In genomic region chr1:43237131-43237530, GRCh38 we compare ENCODE assay signal across 22 cellular contexts. TPM values are rescaled to one million over a fixed set of nuclear protein-coding genes. Genes with fewer than 3 reads are reported as not detected.
"Had no signal": no experiment of that assay in that cellular context is flagged by ENCODE, and none has a peak within 500 bp of the region (broad histone marks: within the 10 kb centered on the region; RNA-seq: fewer than 3 reads in every experiment).

No MANE protein-coding gene starts in this region.

- H3K36me3 Mint-ChIP-seq: activated naive CD4-positive, alpha-beta T cell treated with anti-CD3 and anti-CD28 coated beads, Interleukin-2, amount 50 U/mL, for 24 hours; mesothelial cell of epicardium had no signal

- H3K9me3 ChIP-seq: body of pancreas, esophagus squamous epithelium, prostate gland, testis, uterus had no signal

- H3K27me3 Mint-ChIP-seq: activated naive CD4-positive, alpha-beta T cell treated with anti-CD3 and anti-CD28 coated beads, Interleukin-2, amount 50 U/mL, for 24 hours; activated T-cell treated with anti-CD3 and anti-CD28 coated beads, Interleukin-2, amount 50 U/mL, for 24 hours; stimulated activated naive CD8-positive, alpha-beta T cell treated with anti-CD3 and anti-CD28 coated beads, Interleukin-15, Interleukin-2, amounts not matched to agents 100 ng/mL and 50 ng/mL, for 24 hours had no signal

- ATAC-seq: body of pancreas, sciatic nerve had no signal

- H3K4me1 Mint-ChIP-seq: activated naive CD4-positive, alpha-beta T cell treated with anti-CD3 and anti-CD28 coated beads, Interleukin-2, amount 50 U/mL, for 24 hours had no signal

- H3K4me3 ChIP-seq: body of pancreas, esophagus squamous epithelium, prostate gland, testis, uterus had no signal

- H3K4me1 ChIP-seq: uterus had no signal

- H3K36me3 ChIP-seq: esophagus squamous epithelium, prostate gland, uterus had no signal

- H3K27me3 ChIP-seq: body of pancreas, esophagus squamous epithelium, testis, uterus had no signal

- H3K27ac Mint-ChIP-seq: activated naive CD4-positive, alpha-beta T cell treated with anti-CD3 and anti-CD28 coated beads, Interleukin-2, amount 50 U/mL, for 24 hours; activated T-cell treated with anti-CD3 and anti-CD28 coated beads, Interleukin-2, amount 50 U/mL, for 24 hours; mesothelial cell of epicardium; nephron progenitor cell; stimulated activated naive CD8-positive, alpha-beta T cell treated with anti-CD3 and anti-CD28 coated beads, Interleukin-15, Interleukin-2, amounts not matched to agents 100 ng/mL and 50 ng/mL, for 24 hours had no signal

- DNase-seq: activated CD4-positive, alpha-beta T cell treated with anti-CD3 and anti-CD28 coated beads, Interleukin-2, amount 50 U/mL, for 48 hours; activated effector memory CD4-positive, alpha-beta T cell treated with Interleukin-2 at 50 U/mL for 16 hours; activated T-cell treated with anti-CD3 and anti-CD28 coated beads, Interleukin-2, amount 50 U/mL, for 24 hours; amniotic stem cell; body of pancreas; effector CD8-positive, alpha-beta T cell; esophagus squamous epithelium; hypothalamus; kidney; nephron progenitor cell; occipital lobe; testis; uterus had no signal

- H3K4me3 Mint-ChIP-seq: activated naive CD4-positive, alpha-beta T cell treated with anti-CD3 and anti-CD28 coated beads, Interleukin-2, amount 50 U/mL, for 24 hours; activated T-cell treated with anti-CD3 and anti-CD28 coated beads, Interleukin-2, amount 50 U/mL, for 24 hours; mesothelial cell of epicardium; nephron progenitor cell; stimulated activated naive CD8-positive, alpha-beta T cell treated with anti-CD3 and anti-CD28 coated beads, Interleukin-15, Interleukin-2, amounts not matched to agents 100 ng/mL and 50 ng/mL, for 24 hours had no signal

- H3K9me3 Mint-ChIP-seq: activated T-cell treated with anti-CD3 and anti-CD28 coated beads, Interleukin-2, amount 50 U/mL, for 24 hours; nephron progenitor cell had no signal

- H3K27ac ChIP-seq: body of pancreas, esophagus squamous epithelium, testis, uterus had no signal

RNA-seq across cellular contexts. Expression of gene TMEM125, which starts 32.7 kb away (rescaled TPM):
- total RNA-seq: endothelial cell of umbilical vein; glomerular endothelial cell; T-helper 1 cell treated with Interleukin-12 subunit alpha and Interleukin-12 subunit beta and Interleukin-4 antibody, amounts not matched to agents 30 ng/mL and 1 ng/mL, for 36 hours had no signal

RNA-seq across cellular contexts. Expression of gene C1orf210, which starts 48.2 kb away (rescaled TPM):
- total RNA-seq: endothelial cell of umbilical vein; fibroblast of villous mesenchyme; glomerular endothelial cell; occipital lobe; sciatic nerve; T-helper 1 cell treated with Interleukin-12 subunit alpha and Interleukin-12 subunit beta and Interleukin-4 antibody, amounts not matched to agents 30 ng/mL and 1 ng/mL, for 36 hours had no signal
- polyA plus RNA-seq: endothelial cell of umbilical vein had no signal
